In the genomic region with DNA sequence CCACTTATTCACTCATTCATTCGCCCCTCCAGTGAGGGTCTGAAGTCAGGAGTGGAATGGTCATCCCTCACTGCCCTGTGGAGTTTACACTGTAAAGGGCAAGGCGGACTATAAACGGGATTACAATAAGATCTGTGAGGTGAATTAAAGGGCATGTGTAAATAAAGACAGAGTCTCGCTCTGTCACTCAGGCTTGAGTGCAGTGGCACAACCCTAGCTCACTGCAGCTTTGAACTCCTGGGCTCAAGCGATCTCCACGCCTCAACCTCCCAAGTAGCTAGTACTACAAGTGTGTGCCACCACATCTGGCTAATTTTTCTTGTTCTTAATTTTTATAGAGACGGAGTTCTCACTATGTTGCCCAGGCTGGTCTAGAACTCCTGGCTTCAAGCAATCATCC, we compare ENCODE assay signal across 18 cellular contexts. TPM values are rescaled to one million over a fixed set of nuclear protein-coding genes. Genes with fewer than 3 reads are reported as not detected.
DNase-seq lines count a peak whose midpoint lies in the region; ATAC-seq, FAIRE-seq and TF ChIP-seq lines count a peak whose summit lies in the region.
"Had no signal": no experiment of that assay in that cellular context is flagged by ENCODE, and none has a peak within 500 bp of the region (broad histone marks: within the 10 kb centered on the region; RNA-seq: fewer than 3 reads in every experiment).

No MANE protein-coding gene starts in this region.

- H3K27me3 ChIP-seq in OCI-LY1 (ENCODE audit: insufficient read depth, low read length) (no peaks in the 10 kb centered on the region), H1 (replicated peaks in 1 of 4; ENCODE audit: control insufficient read depth in 3 of 4, extremely low read depth in 1 of 4, insufficient read depth in 3 of 4, low read length in 3 of 4) (no peaks in the 10 kb centered on the region), testis (no peaks in the 10 kb centered on the region), gastrocnemius medialis (no peaks in the 10 kb centered on the region)
- H3K27me3 ChIP-seq: SJCRH30 had no signal

- FAIRE-seq in H1 (lab: Jason Lieb, UNC), result no peak

- H3K23me2 ChIP-seq in H1 (ENCODE audit: low read depth, low read length), result no peaks in the 10 kb centered on the region

- H2BK120ac ChIP-seq in H1 (replicated peaks; ENCODE audit: low read depth, low read length), result no peak overlapping the region

- WGBS in H1 (ENCODE audit: extremely low coverage in 1 of 2, insufficient coverage in 1 of 2, insufficient read length in 1 of 2, insufficient replicate concordance in 2 of 2, low coverage in 1 of 2, low lambda C conversion rate in 2 of 2, missing lambda C conversion rate in 1 of 2), 2 experiments, result 90% methylated on average over 7 of the region's 7 CpGs; no CpG with 5 or more reads in 1 of the 2 experiments
- whole genome bisulfite sequencing in testis, 2 donors, result 78 to 92% methylated on average over 7 of the region's 7 CpGs

- no peak overlapping the region for H4K8ac ChIP-seq in H1 (ENCODE audit: extremely low read depth, insufficient read depth, low read length)

- no peak for TF ChIP-seq RAD21 in H1 (IDR thresholded peaks at IDR 0.05 in 1 of 2, conservative IDR thresholded peaks at IDR 0.05 in 1 of 2; ENCODE audit: low read depth in 2 of 2, low read length in 2 of 2)

- no peaks in the 10 kb centered on the region for H3K9me2 ChIP-seq in OCI-LY1 (ENCODE audit: low read depth, low read length)

- no peak overlapping the region for H3K4me3 ChIP-seq in OCI-LY1 (ENCODE audit: low read depth, low read length, poor library complexity, severe bottlenecking)
- no peak overlapping the region for H3K4me3 ChIP-seq in H1 (ENCODE audit: extremely low read depth in 1 of 4, insufficient read depth in 2 of 4, low read depth in 3 of 4, low read length in 4 of 4)
- H3K4me3 ChIP-seq in testis, result no peak overlapping the region
- H3K4me3 ChIP-seq in gastrocnemius medialis, result no peak overlapping the region
- H3K4me3 ChIP-seq: SJCRH30 had no signal

- no peaks in the 10 kb centered on the region for H3K36me3 Mint-ChIP-seq in natural killer cell treated with Interleukin-12 subunit alpha and Interleukin-12 subunit beta and Interleukin-15 and Interleukin-18, amount 100 ng/mL, for 72 hours

- in situ Hi-C loops in gastrocnemius medialis (cut with MboI; ENCODE audit: low sequenced_read_pairs in 4 of 4), result no loop called here

- no peak overlapping the region for H3K14ac ChIP-seq in H1 (ENCODE audit: insufficient read length)

- peaks cover 12 to 22% of the 10 kb centered on the region in 2 donors for H3K27me3 Mint-ChIP-seq in natural killer cell treated with Interleukin-12 subunit alpha and Interleukin-12 subunit beta and Interleukin-15 and Interleukin-18, amount 100 ng/mL, for 72 hours

- POLR2A ChIA-PET in H1 (lab: Charles Lee; ENCODE audit: partially characterized antibody), result interaction anchor here (2.2 kb wide), 1 partner anchor 25 kb away, joined by 9 read pairs; a partner anchor contains a TSS

- H4K20me1 ChIP-seq in OCI-LY1 (ENCODE audit: insufficient read depth, low read length), result no peaks in the 10 kb centered on the region
- no peaks in the 10 kb centered on the region for H4K20me1 ChIP-seq in H1 (replicated peaks in 1 of 2; ENCODE audit: control insufficient read depth in 1 of 2, insufficient read depth in 2 of 2, low read length in 2 of 2)

- no peak overlapping the region for H2BK15ac ChIP-seq in H1 (ENCODE audit: low read length)

- H3K4me1 ChIP-seq in OCI-LY1 (ENCODE audit: insufficient read depth, low read length, severe bottlenecking), result peaks cover 36% of the 10 kb centered on the region
- peaks cover 3 to 11% (median 5%) of the 10 kb centered on the region in 4 experiments for H3K4me1 ChIP-seq in H1 (replicated peaks in 1 of 4; ENCODE audit: control insufficient read depth in 3 of 4, insufficient read depth in 4 of 4, low read length in 3 of 4)
- H3K4me1 ChIP-seq in testis, result peaks cover 43% of the 10 kb centered on the region
- peaks cover 0 to 23% of the 10 kb centered on the region in 2 donors for H3K4me1 ChIP-seq in gastrocnemius medialis

- H2AK5ac ChIP-seq in H1 (ENCODE audit: low read depth, low read length), result no peak overlapping the region

- H3K4me2 ChIP-seq in OCI-LY1 (ENCODE audit: low read length), result no peak overlapping the region
- H3K4me2 ChIP-seq in H1 (ENCODE audit: insufficient read depth in 1 of 2, low read depth in 2 of 2, low read length in 2 of 2), result no peak overlapping the region

- H4K91ac ChIP-seq in H1 (replicated peaks; ENCODE audit: insufficient read length, low read length), result no peak overlapping the region

- no peak overlapping the region for H2BK5ac ChIP-seq in H1 (ENCODE audit: low read depth, low read length)

- no peak overlapping the region for H3K27ac Mint-ChIP-seq in natural killer cell treated with Interleukin-12 subunit alpha and Interleukin-12 subunit beta and Interleukin-15 and Interleukin-18, amount 100 ng/mL, for 72 hours

- no peaks in the 10 kb centered on the region for H3K79me2 ChIP-seq in OCI-LY1 (ENCODE audit: insufficient read depth, low read length)
- H3K79me2 ChIP-seq in H1 (ENCODE audit: control insufficient read depth in 1 of 2, insufficient read depth in 2 of 2, low read length in 2 of 2), result no peaks in the 10 kb centered on the region

- no peak overlapping the region for H3K23ac ChIP-seq in H1 (ENCODE audit: insufficient read length)

- H3F3A ChIP-seq in OCI-LY1 (ENCODE audit: insufficient read depth, low read length), result no peaks in the 10 kb centered on the region

- H3K27ac ChIP-seq in OCI-LY1 (ENCODE audit: low read depth, low read length, poor library complexity, severe bottlenecking), result peak overlapping the region; percentile 53
- no peak overlapping the region for H3K27ac ChIP-seq in H1 (ENCODE audit: low read depth, low read length)
- peak overlapping the region; percentile 64 to 74 for H3K27ac ChIP-seq in testis
- H3K27ac ChIP-seq in gastrocnemius medialis, result peak overlapping the region in 1 of 4 donors; percentile 85

- TF ChIP-seq CTCF in OCI-LY1 (IDR thresholded peaks at IDR 0.05; ENCODE audit: low read length) (no peak), H1 (IDR thresholded peaks at IDR 0.05; ENCODE audit: control extremely low read depth in 1 of 3, insufficient read depth in 1 of 3, low read depth in 1 of 3, low read length in 3 of 3) (no peak), testis (IDR thresholded peaks at IDR 0.05) (no peak), gastrocnemius medialis (IDR thresholded peaks at IDR 0.05 in 4 of 5, conservative IDR thresholded peaks at IDR 0.05 in 1 of 5) (no peak), GM20000 (IDR thresholded peaks at IDR 0.05; ENCODE audit: extremely low read depth, missing control alignments) (no peak)

- H2BK20ac ChIP-seq in H1 (ENCODE audit: low read length), result no peak overlapping the region

- H3K9me3 ChIP-seq in OCI-LY1 (ENCODE audit: low read length) (no peaks in the 10 kb centered on the region), H1 (ENCODE audit: insufficient read depth in 2 of 2, low read depth in 1 of 2, low read length in 1 of 2) (no peaks in the 10 kb centered on the region), testis (no peaks in the 10 kb centered on the region), gastrocnemius medialis (no peaks in the 10 kb centered on the region)
- H3K9me3 ChIP-seq: SJCRH30 had no signal

- intact Hi-C loops in testis (cut with DNase I; ENCODE audit: low total_unique reads), result no loop called here
- intact Hi-C loops in gastrocnemius medialis (cut with DNase I; ENCODE audit: low total_unique reads), result no loop called here

- TF ChIP-seq POLR2A in H1 (IDR thresholded peaks at IDR 0.05; ENCODE audit: control extremely low read depth in 1 of 2, low read depth in 2 of 2, low read length in 2 of 2) (no peak), testis (IDR thresholded peaks at IDR 0.05) (no peak), gastrocnemius medialis (IDR thresholded peaks at IDR 0.05) (no peak)

- CTCF ChIA-PET in H1 (lab: Charles Lee; ENCODE audit: partially characterized antibody), result interaction anchor here (0.6 to 2.0 kb wide), 4 partner anchors 71 to 168 kb away, joined by 3 to 6 read pairs (median 4); no protein-coding TSS in a partner anchor

- no peak overlapping the region for H3K18ac ChIP-seq in H1 (ENCODE audit: extremely low read depth, low read length)

- H2BK12ac ChIP-seq in H1 (ENCODE audit: low read depth, low read length), result no peak overlapping the region

- no peak overlapping the region for H3K9ac ChIP-seq in OCI-LY1 (ENCODE audit: low read length)
- no peak overlapping the region for H3K9ac ChIP-seq in H1 (replicated peaks in 1 of 4; ENCODE audit: extremely low read depth in 1 of 4, low read depth in 3 of 4, low read length in 3 of 4)

- no peak overlapping the region for H3K4me3 Mint-ChIP-seq in natural killer cell treated with Interleukin-12 subunit alpha and Interleukin-12 subunit beta and Interleukin-15 and Interleukin-18, amount 100 ng/mL, for 72 hours

- H3K4me1 Mint-ChIP-seq in natural killer cell treated with Interleukin-12 subunit alpha and Interleukin-12 subunit beta and Interleukin-15 and Interleukin-18, amount 100 ng/mL, for 72 hours (ENCODE audit: low read depth in 2 of 2), result peaks cover 5 to 6% of the 10 kb centered on the region in 2 donors

- no peak overlapping the region for H4K5ac ChIP-seq in H1 (ENCODE audit: insufficient read length, low read depth, low read length)

- H3K36me3 ChIP-seq in OCI-LY1 (ENCODE audit: insufficient read depth, low read length), result no peaks in the 10 kb centered on the region
- no peaks in the 10 kb centered on the region for H3K36me3 ChIP-seq in H1 (ENCODE audit: control insufficient read depth in 2 of 4, insufficient read depth in 4 of 4, low read length in 3 of 4)
- H3K36me3 ChIP-seq in testis (ENCODE audit: low read depth, missing control alignments), result no peaks in the 10 kb centered on the region
- no peaks in the 10 kb centered on the region for H3K36me3 ChIP-seq in gastrocnemius medialis
- H3K36me3 ChIP-seq: SJCRH30 had no signal

- H3K79me1 ChIP-seq in H1 (ENCODE audit: low read depth, low read length), result no peaks in the 10 kb centered on the region

- TF ChIP-seq EP300 in H1 (IDR thresholded peaks at IDR 0.05; ENCODE audit: borderline replicate concordance in 1 of 2, low read depth in 2 of 2, low read length in 2 of 2), result no peak

- peak overlapping the region; percentile 10 for H3K4ac ChIP-seq in H1 (replicated peaks; ENCODE audit: insufficient read length, low read depth, low read length)

- H2AFZ ChIP-seq in OCI-LY1 (ENCODE audit: low read length) (no peak overlapping the region), H1 (ENCODE audit: low read length) (no peak overlapping the region)

- H3K9me3 Mint-ChIP-seq in natural killer cell treated with Interleukin-12 subunit alpha and Interleukin-12 subunit beta and Interleukin-15 and Interleukin-18, amount 100 ng/mL, for 72 hours, result no peaks in the 10 kb centered on the region

- peak; percentile 22 for DNase-seq in NCI-H82 (lab: John Stamatoyannopoulos, UW)
- no peak for DNase-seq in NCI-H82 treated with DMSO at 0.1 percent for 48 hours (lab: John Stamatoyannopoulos, UW; ENCODE audit: unreplicated experiment)
- no peak for DNase-seq in H1 (ENCODE audit: low read depth in 1 of 2, low spot score in 2 of 2)
- DNase-seq in testis, result no peak
- DNase-seq in natural killer cell treated with Interleukin-12 subunit alpha and Interleukin-12 subunit beta and Interleukin-15 and Interleukin-18, amount 100 ng/mL, for 72 hours (ENCODE audit: low spot score), result no peak
- DNase-seq in gastrocnemius medialis, result no peak
- no peak for DNase-seq in GM20000 (ENCODE audit: low spot score)
- DNase-seq: 8988T, DND-41, GDM1, GOT3, Kasumi-1, MM.1S, NCI-H1105, NCI-H1694, RPMI8226 had no signal

- no peak for ATAC-seq in natural killer cell treated with Interleukin-12 subunit alpha and Interleukin-12 subunit beta and Interleukin-15 and Interleukin-18, amount 100 ng/mL, for 72 hours
- ATAC-seq in gastrocnemius medialis, result no peak

- no peak overlapping the region for H3K56ac ChIP-seq in H1 (replicated peaks; ENCODE audit: insufficient read length, low read depth, low read length)

RNA-seq across cellular contexts. Expression of a gene that starts 25.8 kb away (rescaled TPM):
- total RNA-seq in H1 (2021; fragmentation: NEBNext Ultra II Directional; extraction: Animal tissue kit (Norgen Biotek cat#: 25700)), result 13.4 and 15.4 TPM in 2 replicates
- polyA plus RNA-seq in H1 (2011; rRNA removed) (9.5 and 12.9 TPM in 2 replicates), testis (ENCODE audit: insufficient read depth, low read depth, low replicate concordance) (19.0 TPM)
- 11.2 TPM for polyA plus RNA-seq in H1 (2011; cell fraction: cytosol; rRNA removed)
- 9.1 TPM for polyA plus RNA-seq in H1 (2011; cell fraction: nucleus; rRNA removed)
- polyA plus RNA-seq in H1 (2012, experiment 1 of 2), result 11.9 to 14.8 TPM (median 12.8 TPM) in 4 replicates
- polyA plus RNA-seq in H1 (2012, experiment 2 of 2), result 8.1 TPM
- 12.8 TPM for polyA plus RNA-seq in H1 (2013, experiment 1 of 2)
- 12.1 TPM for polyA plus RNA-seq in H1 (2013, experiment 2 of 2)
- 13.4 and 20.0 TPM in 2 replicates for polyA minus RNA-seq in H1 (2011; rRNA and poly(A)+ RNA removed)
- polyA minus RNA-seq in H1 (2011; cell fraction: cytosol; rRNA and poly(A)+ RNA removed), result 7.5 TPM
- 7.6 TPM for polyA minus RNA-seq in H1 (2011; cell fraction: nucleus; rRNA and poly(A)+ RNA removed)
- total RNA-seq in testis (10 to 100 TPM; 16.1 to 16.7 TPM), gastrocnemius medialis (1 to 10 TPM in 2 of 4 donors, under 1 TPM in 2; 0.55 to 3.3 (median 1.0) TPM)
- total RNA-seq in natural killer cell treated with Interleukin-12 subunit alpha and Interleukin-12 subunit beta and Interleukin-15 and Interleukin-18, amount 100 ng/mL, for 72 hours, result 10 to 100 TPM; 11.8 to 21.6 TPM
